1 cellular context compared by ENCODE assay signal in the genomic region with DNA sequence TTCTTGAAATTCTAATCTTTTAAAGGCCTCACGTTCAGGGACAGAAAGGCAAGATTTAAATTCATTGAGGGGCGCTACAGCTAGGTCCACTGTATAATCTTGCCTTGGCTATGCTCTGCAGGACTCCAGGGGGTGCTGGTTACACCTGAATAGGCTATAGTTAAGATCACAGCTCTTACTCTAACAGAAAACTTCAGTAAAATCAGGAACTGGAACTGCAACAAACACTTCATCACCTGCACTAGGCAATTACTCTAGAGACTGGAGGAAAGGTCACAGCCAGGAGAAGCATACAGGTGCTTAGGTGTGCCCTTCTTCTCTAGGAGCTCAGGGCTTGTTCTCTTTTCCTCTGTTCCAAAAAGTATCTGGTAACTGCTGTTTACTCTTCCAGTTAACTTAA.
TF ChIP-seq lines count a peak whose summit lies in the region.

No MANE protein-coding gene starts in this region.

TF ChIP-seq in GM23338, 12 proteins besides CTCF, POLR2A, EP300 and RAD21:
- TF ChIP-seq, protein P1, sequence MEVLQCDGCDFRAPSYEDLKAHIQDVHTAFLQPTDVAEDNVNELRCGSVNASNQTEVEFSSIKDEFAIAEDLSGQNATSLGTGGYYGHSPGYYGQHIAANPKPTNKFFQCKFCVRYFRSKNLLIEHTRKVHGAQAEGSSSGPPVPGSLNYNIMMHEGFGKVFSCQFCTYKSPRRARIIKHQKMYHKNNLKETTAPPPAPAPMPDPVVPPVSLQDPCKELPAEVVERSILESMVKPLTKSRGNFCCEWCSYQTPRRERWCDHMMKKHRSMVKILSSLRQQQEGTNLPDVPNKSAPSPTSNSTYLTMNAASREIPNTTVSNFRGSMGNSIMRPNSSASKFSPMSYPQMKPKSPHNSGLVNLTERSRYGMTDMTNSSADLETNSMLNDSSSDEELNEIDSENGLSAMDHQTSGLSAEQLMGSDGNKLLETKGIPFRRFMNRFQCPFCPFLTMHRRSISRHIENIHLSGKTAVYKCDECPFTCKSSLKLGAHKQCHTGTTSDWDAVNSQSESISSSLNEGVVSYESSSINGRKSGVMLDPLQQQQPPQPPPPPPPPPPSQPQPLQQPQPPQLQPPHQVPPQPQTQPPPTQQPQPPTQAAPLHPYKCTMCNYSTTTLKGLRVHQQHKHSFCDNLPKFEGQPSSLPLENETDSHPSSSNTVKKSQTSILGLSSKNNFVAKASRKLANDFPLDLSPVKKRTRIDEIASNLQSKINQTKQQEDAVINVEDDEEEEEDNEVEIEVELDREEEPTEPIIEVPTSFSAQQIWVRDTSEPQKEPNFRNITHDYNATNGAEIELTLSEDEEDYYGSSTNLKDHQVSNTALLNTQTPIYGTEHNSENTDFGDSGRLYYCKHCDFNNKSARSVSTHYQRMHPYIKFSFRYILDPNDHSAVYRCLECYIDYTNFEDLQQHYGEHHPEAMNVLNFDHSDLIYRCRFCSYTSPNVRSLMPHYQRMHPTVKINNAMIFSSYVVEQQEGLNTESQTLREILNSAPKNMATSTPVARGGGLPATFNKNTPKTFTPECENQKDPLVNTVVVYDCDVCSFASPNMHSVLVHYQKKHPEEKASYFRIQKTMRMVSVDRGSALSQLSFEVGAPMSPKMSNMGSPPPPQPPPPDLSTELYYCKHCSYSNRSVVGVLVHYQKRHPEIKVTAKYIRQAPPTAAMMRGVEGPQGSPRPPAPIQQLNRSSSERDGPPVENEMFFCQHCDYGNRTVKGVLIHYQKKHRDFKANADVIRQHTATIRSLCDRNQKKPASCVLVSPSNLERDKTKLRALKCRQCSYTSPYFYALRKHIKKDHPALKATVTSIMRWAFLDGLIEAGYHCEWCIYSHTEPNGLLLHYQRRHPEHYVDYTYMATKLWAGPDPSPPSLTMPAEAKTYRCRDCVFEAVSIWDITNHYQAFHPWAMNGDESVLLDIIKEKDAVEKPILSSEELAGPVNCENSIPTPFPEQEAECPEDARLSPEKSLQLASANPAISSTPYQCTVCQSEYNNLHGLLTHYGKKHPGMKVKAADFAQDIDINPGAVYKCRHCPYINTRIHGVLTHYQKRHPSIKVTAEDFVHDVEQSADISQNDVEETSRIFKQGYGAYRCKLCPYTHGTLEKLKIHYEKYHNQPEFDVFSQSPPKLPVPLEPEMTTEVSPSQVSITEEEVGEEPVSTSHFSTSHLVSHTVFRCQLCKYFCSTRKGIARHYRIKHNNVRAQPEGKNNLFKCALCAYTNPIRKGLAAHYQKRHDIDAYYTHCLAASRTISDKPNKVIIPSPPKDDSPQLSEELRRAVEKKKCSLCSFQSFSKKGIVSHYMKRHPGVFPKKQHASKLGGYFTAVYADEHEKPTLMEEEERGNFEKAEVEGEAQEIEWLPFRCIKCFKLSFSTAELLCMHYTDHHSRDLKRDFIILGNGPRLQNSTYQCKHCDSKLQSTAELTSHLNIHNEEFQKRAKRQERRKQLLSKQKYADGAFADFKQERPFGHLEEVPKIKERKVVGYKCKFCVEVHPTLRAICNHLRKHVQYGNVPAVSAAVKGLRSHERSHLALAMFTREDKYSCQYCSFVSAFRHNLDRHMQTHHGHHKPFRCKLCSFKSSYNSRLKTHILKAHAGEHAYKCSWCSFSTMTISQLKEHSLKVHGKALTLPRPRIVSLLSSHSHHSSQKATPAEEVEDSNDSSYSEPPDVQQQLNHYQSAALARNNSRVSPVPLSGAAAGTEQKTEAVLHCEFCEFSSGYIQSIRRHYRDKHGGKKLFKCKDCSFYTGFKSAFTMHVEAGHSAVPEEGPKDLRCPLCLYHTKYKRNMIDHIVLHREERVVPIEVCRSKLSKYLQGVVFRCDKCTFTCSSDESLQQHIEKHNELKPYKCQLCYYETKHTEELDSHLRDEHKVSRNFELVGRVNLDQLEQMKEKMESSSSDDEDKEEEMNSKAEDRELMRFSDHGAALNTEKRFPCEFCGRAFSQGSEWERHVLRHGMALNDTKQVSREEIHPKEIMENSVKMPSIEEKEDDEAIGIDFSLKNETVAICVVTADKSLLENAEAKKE (CRISPR knock-in tag; IDR thresholded peaks at IDR 0.05) = no peak
- TF ChIP-seq ZNF114 (CRISPR knock-in tag; IDR thresholded peaks at IDR 0.05) = no peak
- TF ChIP-seq, protein P2, sequence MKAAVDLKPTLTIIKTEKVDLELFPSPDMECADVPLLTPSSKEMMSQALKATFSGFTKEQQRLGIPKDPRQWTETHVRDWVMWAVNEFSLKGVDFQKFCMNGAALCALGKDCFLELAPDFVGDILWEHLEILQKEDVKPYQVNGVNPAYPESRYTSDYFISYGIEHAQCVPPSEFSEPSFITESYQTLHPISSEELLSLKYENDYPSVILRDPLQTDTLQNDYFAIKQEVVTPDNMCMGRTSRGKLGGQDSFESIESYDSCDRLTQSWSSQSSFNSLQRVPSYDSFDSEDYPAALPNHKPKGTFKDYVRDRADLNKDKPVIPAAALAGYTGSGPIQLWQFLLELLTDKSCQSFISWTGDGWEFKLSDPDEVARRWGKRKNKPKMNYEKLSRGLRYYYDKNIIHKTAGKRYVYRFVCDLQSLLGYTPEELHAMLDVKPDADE (IDR thresholded peaks at IDR 0.05) = no peak
- no peak for TF ChIP-seq NANOG (IDR thresholded peaks at IDR 0.05; ENCODE audit: borderline replicate concordance)
- no peak for TF ChIP-seq EZH2 (IDR thresholded peaks at IDR 0.05; ENCODE audit: low read depth, unreplicated experiment)
- no peak for TF ChIP-seq EZH2phosphoT487 (IDR thresholded peaks at IDR 0.05; ENCODE audit: unreplicated experiment)
- no peak for TF ChIP-seq STAT1 (IDR thresholded peaks at IDR 0.05; ENCODE audit: unreplicated experiment)
- TF ChIP-seq, protein P3, sequence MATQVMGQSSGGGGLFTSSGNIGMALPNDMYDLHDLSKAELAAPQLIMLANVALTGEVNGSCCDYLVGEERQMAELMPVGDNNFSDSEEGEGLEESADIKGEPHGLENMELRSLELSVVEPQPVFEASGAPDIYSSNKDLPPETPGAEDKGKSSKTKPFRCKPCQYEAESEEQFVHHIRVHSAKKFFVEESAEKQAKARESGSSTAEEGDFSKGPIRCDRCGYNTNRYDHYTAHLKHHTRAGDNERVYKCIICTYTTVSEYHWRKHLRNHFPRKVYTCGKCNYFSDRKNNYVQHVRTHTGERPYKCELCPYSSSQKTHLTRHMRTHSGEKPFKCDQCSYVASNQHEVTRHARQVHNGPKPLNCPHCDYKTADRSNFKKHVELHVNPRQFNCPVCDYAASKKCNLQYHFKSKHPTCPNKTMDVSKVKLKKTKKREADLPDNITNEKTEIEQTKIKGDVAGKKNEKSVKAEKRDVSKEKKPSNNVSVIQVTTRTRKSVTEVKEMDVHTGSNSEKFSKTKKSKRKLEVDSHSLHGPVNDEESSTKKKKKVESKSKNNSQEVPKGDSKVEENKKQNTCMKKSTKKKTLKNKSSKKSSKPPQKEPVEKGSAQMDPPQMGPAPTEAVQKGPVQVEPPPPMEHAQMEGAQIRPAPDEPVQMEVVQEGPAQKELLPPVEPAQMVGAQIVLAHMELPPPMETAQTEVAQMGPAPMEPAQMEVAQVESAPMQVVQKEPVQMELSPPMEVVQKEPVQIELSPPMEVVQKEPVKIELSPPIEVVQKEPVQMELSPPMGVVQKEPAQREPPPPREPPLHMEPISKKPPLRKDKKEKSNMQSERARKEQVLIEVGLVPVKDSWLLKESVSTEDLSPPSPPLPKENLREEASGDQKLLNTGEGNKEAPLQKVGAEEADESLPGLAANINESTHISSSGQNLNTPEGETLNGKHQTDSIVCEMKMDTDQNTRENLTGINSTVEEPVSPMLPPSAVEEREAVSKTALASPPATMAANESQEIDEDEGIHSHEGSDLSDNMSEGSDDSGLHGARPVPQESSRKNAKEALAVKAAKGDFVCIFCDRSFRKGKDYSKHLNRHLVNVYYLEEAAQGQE (IDR thresholded peaks at IDR 0.05; ENCODE audit: unreplicated experiment) = no peak
- no peak for TF ChIP-seq ZNF331 (CRISPR knock-in tag; IDR thresholded peaks at IDR 0.05; ENCODE audit: low read depth)
- TF ChIP-seq CREB1 (CRISPR knock-in tag; IDR thresholded peaks at IDR 0.05; ENCODE audit: low read depth) = no peak
- TF ChIP-seq JUNB (IDR thresholded peaks at IDR 0.05; ENCODE audit: unreplicated experiment) = no peak
- TF ChIP-seq POLR2AphosphoS5 (IDR thresholded peaks at IDR 0.05; ENCODE audit: low read depth) = no peak
